8 cellular contexts compared by ENCODE assay signal in the genomic region with DNA sequence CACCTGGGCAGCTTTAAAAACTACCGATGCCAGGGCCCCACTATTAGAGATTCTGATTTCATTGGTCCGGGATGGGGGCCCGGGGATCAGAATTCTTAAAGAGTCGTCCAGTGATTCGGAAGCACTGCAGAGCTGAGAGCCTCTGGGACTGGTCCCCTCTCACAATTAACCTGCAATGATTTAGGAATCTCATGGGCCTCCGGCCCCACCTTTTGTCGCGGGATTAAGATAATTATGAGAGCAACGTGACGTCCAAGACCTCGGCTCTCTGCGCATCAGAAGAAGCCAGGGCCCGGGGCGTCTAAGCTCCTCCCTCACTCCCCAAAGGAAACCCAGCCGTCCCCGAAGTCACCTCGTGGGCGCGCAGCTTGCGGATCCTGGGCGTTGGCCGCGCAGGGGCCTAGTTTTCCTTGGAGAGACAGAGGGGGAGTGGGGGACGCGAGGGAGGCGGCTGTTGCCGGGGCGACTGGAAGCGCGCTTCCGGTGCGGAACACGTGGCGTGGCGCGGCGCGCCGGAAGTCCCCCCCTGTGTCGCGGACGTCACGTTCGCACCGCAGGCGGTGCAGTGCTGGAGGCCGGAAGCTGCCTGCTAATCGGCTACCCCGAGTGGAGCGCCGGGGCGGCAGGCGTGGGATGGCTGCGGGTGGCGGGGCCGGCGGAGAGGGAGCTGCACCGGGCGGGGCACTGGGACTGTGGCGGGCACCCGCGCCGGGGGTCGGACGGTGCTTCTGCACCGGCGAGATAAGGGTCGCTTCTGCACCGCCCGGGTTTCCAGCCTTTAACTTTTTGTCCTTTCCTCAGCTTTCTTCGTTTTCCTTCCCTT.
A peak's percentile ranks its signal among the peaks of the same experiment; 100 is the strongest.
DNase-seq lines count a peak whose midpoint lies in the region; ATAC-seq lines count a peak whose summit lies in the region.

Gene GEMIN8, minus strand, starts transcription at position 468 of the 823 bp plus-strand sequence. CDS start 8,414 bp downstream, outside the sequence.

- peak within 1 kb of the TSS; percentile 86 for H3K27ac ChIP-seq in caudate nucleus (ENCODE audit: low read depth, low read length)

- ATAC-seq in GM18868 (IDR thresholded peaks at IDR 0.05; ENCODE audit: unreplicated experiment) (peak; percentile 79), HG03135 (IDR thresholded peaks at IDR 0.05; ENCODE audit: unreplicated experiment) (peak; percentile 93)

- DNase-seq in ACHN (peak; percentile 77), NCI-H2227 treated with DMSO at 0.1 percent for 48 hours (lab: John Stamatoyannopoulos, UW) (peak; percentile 95), caudate nucleus (lab: John Stamatoyannopoulos, UW) (peak; percentile 3 to 91 (median 74)), iris pigment epithelial cell (ENCODE audit: low read depth) (peak; percentile 90)
- peak; percentile 61 to 74 (median 66) for DNase-seq in activated CD4-positive, CD25-positive, alpha-beta regulatory T cell (lab: John Stamatoyannopoulos, UW)
- peak; percentile 75 for DNase-seq in stimulated activated CD4-positive, alpha-beta T cell treated with anti-CD3 and anti-CD28 coated beads, Interleukin-12 subunit alpha, Interleukin-12 subunit beta, amount 100 ng/mL, for 4 hours

- in situ Hi-C loops in ACHN (cut with HindIII; ENCODE audit: low pct_ligation_motif_present, low pct_unique_long_range_greater_than_20kb, low sequenced_read_pairs) = no loop called here

Comparison
In these comparisons a context has a peak if more than half of its experiments do, and no peak if none do; other contexts are left out.
1. Peak in every context shown above with its lines: DNase-seq, ATAC-seq and H3K27ac ChIP-seq.